Comparison of ENCODE assay signal across 1 cellular context in the genomic region with DNA sequence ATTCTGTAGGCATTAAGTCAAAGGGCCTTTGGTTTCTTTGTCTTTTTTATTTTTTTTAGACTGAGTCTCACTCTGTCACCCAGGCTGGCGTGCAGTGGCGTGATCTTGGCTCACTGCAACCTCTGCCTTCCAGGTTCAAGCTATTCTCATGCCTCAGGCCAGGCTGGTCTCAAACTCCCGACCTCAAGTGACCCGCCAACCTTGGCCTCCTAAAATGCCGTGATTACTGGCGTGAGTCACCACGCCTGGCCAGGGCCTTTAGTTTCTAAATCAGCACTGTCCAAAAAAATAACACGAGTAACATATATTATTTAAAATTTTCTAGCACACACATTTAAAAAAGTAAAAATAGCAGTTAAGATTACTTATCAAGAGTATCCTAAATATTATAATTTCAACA.
TF ChIP-seq lines count a peak whose summit lies in the region.

No MANE protein-coding gene starts in this region.

TF ChIP-seq in endothelial cell of umbilical vein, 7 proteins besides CTCF, POLR2A, EP300 and RAD21:
- TF ChIP-seq GATA2 (IDR thresholded peaks at IDR 0.05; ENCODE audit: insufficient read depth, insufficient read length, low read depth, low read length), result peak; percentile 9
- TF ChIP-seq JUN (IDR thresholded peaks at IDR 0.05; ENCODE audit: borderline replicate concordance, insufficient read depth, insufficient read length, low read depth), result peak; percentile 30
- peak; percentile 80 for TF ChIP-seq FOS (IDR thresholded peaks at IDR 0.05; ENCODE audit: borderline replicate concordance, insufficient read depth, low read length)
- no peak for TF ChIP-seq MYC (IDR thresholded peaks at IDR 0.05; ENCODE audit: low read depth, low read length)
